ENCODE assay signal across 12 cellular contexts in the genomic region with DNA sequence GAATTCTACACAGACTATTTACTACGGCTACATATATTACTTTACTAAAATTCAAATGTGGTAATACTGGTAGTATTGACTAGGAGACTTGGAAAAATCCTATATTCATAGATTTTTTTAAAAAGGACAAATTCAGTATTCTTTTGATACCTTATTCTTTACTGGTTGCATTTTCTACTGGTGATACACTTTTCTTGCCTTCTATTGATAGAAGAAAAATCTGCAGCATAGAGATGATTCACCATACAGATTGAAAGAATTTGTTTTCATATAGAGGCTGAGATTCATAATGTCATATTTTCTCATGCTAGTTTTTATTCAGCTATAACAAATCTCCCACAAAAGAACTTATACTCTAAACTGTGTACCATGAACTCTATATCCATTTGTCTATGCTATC.
"Had no signal": no experiment of that assay in that cellular context is flagged by ENCODE, and none has a peak within 500 bp of the region (broad histone marks: within the 10 kb centered on the region; RNA-seq: fewer than 3 reads in every experiment).

No MANE protein-coding gene starts in this region.

- H3K36me3 ChIP-seq: thoracic aorta had no signal

- H3K4me1 ChIP-seq: gastrocnemius medialis, heart right ventricle, parathyroid adenoma, stomach had no signal

- H3K79me2 ChIP-seq: parathyroid adenoma had no signal

- DNase-seq: activated B cell treated with CpG ODN at 0.5 μM for 24 hours; activated CD4-positive, alpha-beta T cell treated with anti-CD3 and anti-CD28 coated beads, Interleukin-2, amount 50 U/mL, for 4 hours; activated naive CD4-positive, alpha-beta T cell treated with anti-CD3 and anti-CD28 coated beads, Interleukin-2, amount 50 U/mL, for 16 hours; activated T-cell treated with anti-CD3 and anti-CD28 coated beads, Interleukin-2, amount 50 U/mL, for 1 hour; gastrocnemius medialis; heart right ventricle; stimulated activated CD4-positive, alpha-beta T cell treated with anti-CD3 and anti-CD28 coated beads, Interleukin-4, amount 100 ng/mL, for 4 hours; stomach had no signal

- H2AFZ ChIP-seq: parathyroid adenoma had no signal

- H3K27ac ChIP-seq: gastrocnemius medialis, heart right ventricle, parathyroid adenoma, stomach, thoracic aorta had no signal

- H3K9ac ChIP-seq: parathyroid adenoma had no signal

- H3K4me1 Mint-ChIP-seq: activated B cell treated with CpG ODN at 0.5 μM for 24 hours had no signal

- ATAC-seq: gastrocnemius medialis, heart right ventricle had no signal

- H3K4me3 ChIP-seq: gastrocnemius medialis, heart right ventricle, stomach, thoracic aorta had no signal

- H3K27me3 ChIP-seq: gastrocnemius medialis, heart right ventricle, stomach had no signal

- H3K27ac Mint-ChIP-seq: activated B cell treated with CpG ODN at 0.5 μM for 24 hours; T-helper 1 cell treated with Interleukin-12 subunit alpha and Interleukin-12 subunit beta and Interleukin-4 antibody, amounts not matched to agents 30 μg/mL and 1 μg/mL, for 36 hours had no signal

- H3K9me3 Mint-ChIP-seq: activated B cell treated with CpG ODN at 0.5 μM for 24 hours; neural crest cell; T-helper 1 cell treated with Interleukin-12 subunit alpha and Interleukin-12 subunit beta and Interleukin-4 antibody, amounts not matched to agents 30 μg/mL and 1 μg/mL, for 36 hours had no signal

- H3K9me3 ChIP-seq: gastrocnemius medialis, heart right ventricle, stomach, thoracic aorta had no signal

- H3K27me3 Mint-ChIP-seq: activated B cell treated with CpG ODN at 0.5 μM for 24 hours had no signal

- H3K4me3 Mint-ChIP-seq: activated B cell treated with CpG ODN at 0.5 μM for 24 hours; neural crest cell; T-helper 1 cell treated with Interleukin-12 subunit alpha and Interleukin-12 subunit beta and Interleukin-4 antibody, amounts not matched to agents 30 μg/mL and 1 μg/mL, for 36 hours had no signal
